ENCODE assay signal across 8 cellular contexts in the genomic region with DNA sequence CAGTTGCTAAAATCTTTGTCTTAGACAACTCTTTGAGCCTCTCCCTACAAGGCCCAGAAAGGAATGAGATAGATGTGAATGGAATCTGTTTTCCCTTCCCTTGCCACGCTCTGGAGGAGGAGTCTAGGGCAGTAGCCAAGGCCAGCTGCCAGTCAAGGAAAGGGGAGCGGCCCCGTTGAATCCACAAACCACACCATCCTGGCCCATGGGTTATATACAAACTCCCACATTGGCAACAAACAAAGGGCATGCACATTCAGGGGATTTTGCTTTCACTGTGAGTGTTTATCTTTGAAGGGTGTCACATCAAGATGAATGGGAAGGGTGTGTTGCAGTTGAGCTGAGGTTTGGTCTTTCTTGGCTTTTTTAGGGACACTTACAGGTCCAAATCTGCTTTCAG. TPM values are rescaled to one million over a fixed set of nuclear protein-coding genes. Genes with fewer than 3 reads are reported as not detected.
DNase-seq lines count a peak whose midpoint lies in the region; ATAC-seq, FAIRE-seq and TF ChIP-seq lines count a peak whose summit lies in the region.

No MANE protein-coding gene starts in this region.

- CTCF ChIA-PET in CD8-positive, alpha-beta memory T cell (lab: Charles Lee), result interaction anchor here (0.7 to 18.6 kb wide), 5 partner anchors 11 to 109 kb away, joined by 3 to 185 read pairs (median 7); no protein-coding TSS in a partner anchor
- CTCF ChIA-PET in K562 (lab: Yijun Ruan, JAX; ENCODE audit: low intra/inter-chr PET ratio), result no interaction called here
- CTCF ChIA-PET in Caco-2 (lab: Charles Lee), result no interaction called here

- WGBS in K562 (ENCODE audit: insufficient coverage, low coverage, missing lambda C conversion rate), result 14% methylated on average over 3 of the region's 3 CpGs

- POLR2A ChIA-PET in CD8-positive, alpha-beta memory T cell (lab: Charles Lee), result interaction anchor here (0.7 to 2.3 kb wide), 2 partner anchors 9 to 1380 kb away, joined by 4 to 10 read pairs; no protein-coding TSS in a partner anchor
- POLR2A ChIA-PET in K562 (lab: Yijun Ruan, JAX), result interaction anchor here (1.5 kb wide), 1 partner anchor 12 kb away, joined by 3 read pairs; no protein-coding TSS in a partner anchor
- POLR2A ChIA-PET in Caco-2 (lab: Charles Lee), result interaction anchor here (0.7 kb wide), 1 partner anchor 310 kb away, joined by 4 read pairs; no protein-coding TSS in a partner anchor

- peaks cover 15% of the 10 kb centered on the region for H3K79me2 ChIP-seq in K562 (ENCODE audit: control insufficient read depth, insufficient read depth, low read length)

- H3K4me1 ChIP-seq in CD8-positive, alpha-beta memory T cell (ENCODE audit: insufficient read depth, low read length), result peaks cover 93% of the 10 kb centered on the region
- H3K4me1 ChIP-seq in K562 (replicated peaks in 1 of 2; ENCODE audit: control insufficient read depth in 2 of 2, insufficient read depth in 2 of 2, low read length in 2 of 2), result peaks cover 20 to 29% of the 10 kb centered on the region in 2 experiments
- H3K4me1 ChIP-seq in mucosa of stomach (ENCODE audit: control insufficient read depth, insufficient read depth, low read length), result peaks cover 30% of the 10 kb centered on the region
- H3K4me1 ChIP-seq in Caco-2, result 0 out of 2 replicates have a peak, but pooled peaks cover 3% of the 10 kb centered on the region

- no peak overlapping the region for H2AFZ ChIP-seq in K562 (ENCODE audit: low read depth, low read length)

- H3K9me3 Mint-ChIP-seq in CD8-positive, alpha-beta memory T cell, result no peaks in the 10 kb centered on the region
- H3K9me3 Mint-ChIP-seq in Caco-2 (ENCODE audit: unreplicated experiment), result peaks cover 11% of the 10 kb centered on the region

- H3K9me1 ChIP-seq in K562 (ENCODE audit: control insufficient read depth, insufficient read depth, low read length), result no peaks in the 10 kb centered on the region

- no peak for TF ChIP-seq RAD21 in K562 (CRISPR knock-in tag; conservative IDR thresholded peaks at IDR 0.05 in 1 of 2, IDR thresholded peaks at IDR 0.05 in 1 of 2)

- H3K36me3 Mint-ChIP-seq in CD8-positive, alpha-beta memory T cell, result peaks cover 5 to 26% (median 22%) of the 10 kb centered on the region in 3 donors
- H3K36me3 Mint-ChIP-seq in Caco-2 (ENCODE audit: insufficient read depth, unreplicated experiment), result peaks cover 9% of the 10 kb centered on the region

- no peak overlapping the region for H3K4me2 ChIP-seq in K562 (ENCODE audit: insufficient read depth, low read length)

- no peak overlapping the region for H3K4me3 ChIP-seq in CD8-positive, alpha-beta memory T cell (ENCODE audit: low read length)
- no peak overlapping the region for H3K4me3 ChIP-seq in NB4 (ENCODE audit: low read depth, low read length)
- no peak overlapping the region for H3K4me3 ChIP-seq in K562
- H3K4me3 ChIP-seq in mucosa of stomach (ENCODE audit: low read length), result no peak overlapping the region
- no peak overlapping the region for H3K4me3 ChIP-seq in Caco-2 (ENCODE audit: low read depth, low read length)

- peaks cover 76 to 93% (median 90%) of the 10 kb centered on the region in 3 donors for H3K4me1 Mint-ChIP-seq in CD8-positive, alpha-beta memory T cell
- H3K4me1 Mint-ChIP-seq in Caco-2 (ENCODE audit: low read depth, unreplicated experiment), result no peaks in the 10 kb centered on the region

- H3K27me3 Mint-ChIP-seq in CD8-positive, alpha-beta memory T cell, result peaks cover 0 to 7% of the 10 kb centered on the region in 2 donors
- H3K27me3 Mint-ChIP-seq in Caco-2 (ENCODE audit: insufficient read depth, unreplicated experiment), result no peaks in the 10 kb centered on the region

- H3K27ac ChIP-seq in CD8-positive, alpha-beta memory T cell (ENCODE audit: low read depth, low read length), result peak overlapping the region; percentile 24
- peak overlapping the region; percentile 46; the same call in 1 of the 3 replicates for H3K27ac ChIP-seq in K562 (ENCODE audit: extremely low read depth, low read depth, low read length)

- intact Hi-C loops in K562 (cut with micrococcal nuclease) (no loop called here), Caco-2 (cut with micrococcal nuclease; ENCODE audit: unreplicated experiment) (no loop called here)

- peak overlapping the region; percentile 38 to 98 (median 91) for H3K27ac Mint-ChIP-seq in CD8-positive, alpha-beta memory T cell
- no peak overlapping the region for H3K27ac Mint-ChIP-seq in Caco-2 (ENCODE audit: unreplicated experiment)

- TF ChIP-seq CTCF in NB4 (IDR thresholded peaks at IDR 0.05; ENCODE audit: low read depth, low read length) (no peak), K562 (IDR thresholded peaks at IDR 0.05 in 2 of 3, conservative IDR thresholded peaks at IDR 0.05 in 1 of 3; ENCODE audit: insufficient read depth in 2 of 3, low read depth in 1 of 3, low read length in 3 of 3) (no peak), Caco-2 (IDR thresholded peaks at IDR 0.05; ENCODE audit: insufficient read depth in 1 of 2, low read depth in 1 of 2, low read length in 1 of 2, severe bottlenecking in 1 of 2, unreplicated experiment in 1 of 2) (no peak)

- in situ Hi-C loops in K562 (cut with MboI), result no loop called here

- no peaks in the 10 kb centered on the region for H3K27me3 ChIP-seq in CD8-positive, alpha-beta memory T cell (ENCODE audit: insufficient read depth, low read length, poor library complexity, severe bottlenecking)
- H3K27me3 ChIP-seq in K562 (ENCODE audit: control insufficient read depth in 2 of 2, insufficient read depth in 2 of 2, low read length in 2 of 2) (no peaks in the 10 kb centered on the region), mucosa of stomach (ENCODE audit: control insufficient read depth, insufficient read depth, low read length) (no peaks in the 10 kb centered on the region), Caco-2 (replicated peaks; ENCODE audit: control insufficient read depth, insufficient read depth, low read length) (no peaks in the 10 kb centered on the region)

- H3K9ac ChIP-seq in K562 (ENCODE audit: insufficient read depth in 1 of 2, low read depth in 2 of 2, low read length in 2 of 2), result peak overlapping the region in 1 of 2 experiments; percentile 74; a peak in 1 of 4 replicates
- H3K9ac ChIP-seq in mucosa of stomach (ENCODE audit: low read length), result peak overlapping the region; percentile 24

- no peak; the same call in 2 of the 3 replicates for ATAC-seq in K562
- ATAC-seq in GM19035 (IDR thresholded peaks at IDR 0.05; ENCODE audit: unreplicated experiment), result no peak

- FAIRE-seq in K562 (lab: Jason Lieb, UNC), result peak; percentile 49

- TF ChIP-seq POLR2A in NB4 (IDR thresholded peaks at IDR 0.05; ENCODE audit: extremely low read depth, insufficient read length) (no peak), K562 (conservative IDR thresholded peaks at IDR 0.05) (no peak)

- H3K36me3 ChIP-seq in CD8-positive, alpha-beta memory T cell (ENCODE audit: insufficient read depth, low read length), result no peaks in the 10 kb centered on the region
- H3K36me3 ChIP-seq in K562 (ENCODE audit: control insufficient read depth, insufficient read depth, low read length) (no peaks in the 10 kb centered on the region), mucosa of stomach (ENCODE audit: control insufficient read depth, insufficient read depth, low read length) (no peaks in the 10 kb centered on the region), Caco-2 (ENCODE audit: control insufficient read depth, insufficient read depth, low read length) (no peaks in the 10 kb centered on the region)

- no TSS peak for BruUV-seq in K562 (replicated peaks; lab: Mats Ljungman, UMichigan)
- no TSS peak for BruUV-seq in Caco-2 (replicated peaks; lab: Mats Ljungman, UMichigan)

- DNase-seq in CD8-positive, alpha-beta memory T cell, result no peak
- DNase-seq in NB4 (ENCODE audit: low read depth) (peak; percentile 37), K562 (ENCODE audit: extremely low read depth in 1 of 4, low spot score in 3 of 4) (no peak), NCI-H1436 treated with DMSO at 0.1 percent for 48 hours (lab: John Stamatoyannopoulos, UW) (no peak), Caco-2 (no peak)
- DNase-seq in activated CD4-positive, CD25-positive, alpha-beta regulatory T cell (lab: John Stamatoyannopoulos, UW), result no peak

- no peaks in the 10 kb centered on the region for H4K20me1 ChIP-seq in K562 (replicated peaks; ENCODE audit: control insufficient read depth, insufficient read depth, low read length)

- H3K9me3 ChIP-seq in CD8-positive, alpha-beta memory T cell (ENCODE audit: low read length), result no peaks in the 10 kb centered on the region
- H3K9me3 ChIP-seq in K562 (replicated peaks; ENCODE audit: control insufficient read depth, insufficient read depth, low read depth, low read length) (no peaks in the 10 kb centered on the region), mucosa of stomach (ENCODE audit: control insufficient read depth, low read length) (no peaks in the 10 kb centered on the region), Caco-2 (no peaks in the 10 kb centered on the region)

- no peak for TF ChIP-seq EP300 in K562 (IDR thresholded peaks at IDR 0.05; ENCODE audit: low read length)

- H3K4me3 Mint-ChIP-seq in CD8-positive, alpha-beta memory T cell, result peak overlapping the region; percentile 47 to 76 (median 54)
- no peak overlapping the region for H3K4me3 Mint-ChIP-seq in Caco-2 (ENCODE audit: unreplicated experiment)

TF ChIP-seq in K562, 482 proteins besides CTCF, POLR2A, EP300 and RAD21 (continues in another document):
- TF ChIP-seq NFIC (IDR thresholded peaks at IDR 0.05) (no peak), CREB1 (IDR thresholded peaks at IDR 0.05) (no peak), CREB1 (CRISPR knock-in tag; IDR thresholded peaks at IDR 0.05) (no peak), ZBTB8A (IDR thresholded peaks at IDR 0.05; ENCODE audit: partially characterized antibody) (no peak), TRIM24 (IDR thresholded peaks at IDR 0.05) (no peak)

RNA-seq across cellular contexts. Expression of a gene that starts 6.0 kb away (rescaled TPM):
- total RNA-seq in CD8-positive, alpha-beta memory T cell, result 10 to 100 TPM; 48.1 to 55.5 TPM
- 108 TPM for polyA plus RNA-seq in CD8-positive, alpha-beta memory T cell
- 15.2 and 30.8 TPM in 2 replicates for total RNA-seq in K562 (2011; cell fraction: chromatin; rRNA removed; ENCODE audit: low replicate concordance)
- total RNA-seq in K562 (2011; cell fraction: nucleolus; rRNA removed), result 10.2 and 12.5 TPM in 2 replicates
- total RNA-seq in K562 (2011; cell fraction: nucleoplasm; rRNA removed), result 12.8 and 16.9 TPM in 2 replicates
- 20.9 and 23.2 TPM in 2 replicates for total RNA-seq in K562 (2014; rRNA removed)
- 27.7 and 32.8 TPM in 2 replicates for total RNA-seq in K562 (2014; rRNA removed; fragmentation: Illumina TruSeq; extraction: Trizol)
- 27.7 and 31.4 TPM in 2 replicates for total RNA-seq in K562 (2015; rRNA removed; fragmentation: Illumina TruSeq; extraction: Trizol)
- 17.9 and 21.6 TPM in 2 replicates for total RNA-seq in K562 (2021)
- polyA plus RNA-seq in K562 (2011; rRNA removed), result 15.1 and 16.6 TPM in 2 replicates
- polyA plus RNA-seq in K562 (2011; cell fraction: cytosol; rRNA removed), result 7.0 and 11.9 TPM in 2 replicates
- 19.5 and 20.9 TPM in 2 replicates for polyA plus RNA-seq in K562 (2011; cell fraction: nucleus; rRNA removed)
- 15.1 and 20.9 TPM in 2 replicates for polyA plus RNA-seq in K562 (2012)
- polyA plus RNA-seq in K562 (2014; fragmentation: Illumina TruSeq; extraction: Trizol), result 20.7 and 24.8 TPM in 2 replicates
- polyA plus RNA-seq in K562 (2014; fragmentation: Nextera tagmentation; extraction: Ambion mirVana), result 10 to 100 TPM; 10.2 to 19.3 TPM
- polyA plus RNA-seq in K562 (2014; rRNA removed), result 15.5 and 19.4 TPM in 2 replicates
- 22.1 and 23.8 TPM in 2 replicates for polyA minus RNA-seq in K562 (2011; rRNA and poly(A)+ RNA removed)
- polyA minus RNA-seq in K562 (2011; cell fraction: cytosol; rRNA and poly(A)+ RNA removed), result 7.6 and 10.8 TPM in 2 replicates
- 9.6 and 14.7 TPM in 2 replicates for polyA minus RNA-seq in K562 (2011; cell fraction: nucleus; rRNA and poly(A)+ RNA removed)
- 32.1 and 33.4 TPM in 2 replicates for total RNA-seq in Caco-2 (2022)
